Comparison of ENCODE assay signal across 1 cellular context in the genomic region with DNA sequence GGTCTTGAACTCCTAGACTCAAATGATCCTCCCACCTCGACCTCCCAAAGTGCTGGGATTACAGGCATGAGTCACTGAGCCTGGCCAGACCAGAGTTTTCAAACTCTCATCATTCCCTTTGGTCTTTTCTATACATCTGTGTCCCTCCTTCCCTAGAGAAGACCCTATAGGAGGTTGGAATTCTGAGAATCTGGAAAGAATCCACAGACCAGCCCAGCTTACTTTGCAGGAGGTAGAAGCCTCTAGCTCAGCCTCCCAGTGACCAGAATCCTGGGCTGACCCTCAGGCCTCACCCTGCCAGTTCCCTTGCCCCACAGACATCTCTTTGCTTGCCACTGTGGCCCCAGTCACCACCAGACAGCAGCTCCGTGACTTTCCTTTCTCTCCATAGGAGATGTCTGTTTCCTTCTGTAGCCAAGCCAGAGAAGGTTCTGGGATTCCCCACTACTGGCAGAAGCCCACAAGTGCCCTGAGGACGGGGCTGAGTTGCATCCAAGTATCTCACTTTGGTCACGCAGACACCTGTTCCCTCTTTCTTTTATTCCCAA.
TF ChIP-seq lines count a peak whose summit lies in the region.

No MANE protein-coding gene starts in this region.

TF ChIP-seq in HEK293, 187 proteins besides CTCF, POLR2A, EP300 and RAD21:
- TF ChIP-seq, protein P1, sequence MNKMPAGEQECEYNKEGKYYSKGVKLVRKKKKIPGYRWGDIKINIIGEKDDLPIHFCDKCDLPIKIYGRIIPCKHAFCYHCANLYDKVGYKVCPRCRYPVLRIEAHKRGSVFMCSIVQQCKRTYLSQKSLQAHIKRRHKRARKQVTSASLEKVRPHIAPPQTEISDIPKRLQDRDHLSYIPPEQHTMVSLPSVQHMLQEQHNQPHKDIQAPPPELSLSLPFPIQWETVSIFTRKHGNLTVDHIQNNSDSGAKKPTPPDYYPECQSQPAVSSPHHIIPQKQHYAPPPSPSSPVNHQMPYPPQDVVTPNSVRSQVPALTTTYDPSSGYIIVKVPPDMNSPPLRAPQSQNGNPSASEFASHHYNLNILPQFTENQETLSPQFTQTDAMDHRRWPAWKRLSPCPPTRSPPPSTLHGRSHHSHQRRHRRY (tag by site-specific recombination; IDR thresholded peaks at IDR 0.05): no peak
- TF ChIP-seq, protein P2, sequence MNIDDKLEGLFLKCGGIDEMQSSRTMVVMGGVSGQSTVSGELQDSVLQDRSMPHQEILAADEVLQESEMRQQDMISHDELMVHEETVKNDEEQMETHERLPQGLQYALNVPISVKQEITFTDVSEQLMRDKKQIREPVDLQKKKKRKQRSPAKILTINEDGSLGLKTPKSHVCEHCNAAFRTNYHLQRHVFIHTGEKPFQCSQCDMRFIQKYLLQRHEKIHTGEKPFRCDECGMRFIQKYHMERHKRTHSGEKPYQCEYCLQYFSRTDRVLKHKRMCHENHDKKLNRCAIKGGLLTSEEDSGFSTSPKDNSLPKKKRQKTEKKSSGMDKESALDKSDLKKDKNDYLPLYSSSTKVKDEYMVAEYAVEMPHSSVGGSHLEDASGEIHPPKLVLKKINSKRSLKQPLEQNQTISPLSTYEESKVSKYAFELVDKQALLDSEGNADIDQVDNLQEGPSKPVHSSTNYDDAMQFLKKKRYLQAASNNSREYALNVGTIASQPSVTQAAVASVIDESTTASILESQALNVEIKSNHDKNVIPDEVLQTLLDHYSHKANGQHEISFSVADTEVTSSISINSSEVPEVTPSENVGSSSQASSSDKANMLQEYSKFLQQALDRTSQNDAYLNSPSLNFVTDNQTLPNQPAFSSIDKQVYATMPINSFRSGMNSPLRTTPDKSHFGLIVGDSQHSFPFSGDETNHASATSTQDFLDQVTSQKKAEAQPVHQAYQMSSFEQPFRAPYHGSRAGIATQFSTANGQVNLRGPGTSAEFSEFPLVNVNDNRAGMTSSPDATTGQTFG (tag by site-specific recombination; IDR thresholded peaks at IDR 0.05; ENCODE audit: borderline replicate concordance): no peak
- TF ChIP-seq ZNF747 (tag by site-specific recombination; IDR thresholded peaks at IDR 0.05): no peak
- no peak for TF ChIP-seq ZNF140 (tag by site-specific recombination; IDR thresholded peaks at IDR 0.05)
- TF ChIP-seq ZNF596 (tag by site-specific recombination; IDR thresholded peaks at IDR 0.05): no peak
- TF ChIP-seq, protein P3, sequence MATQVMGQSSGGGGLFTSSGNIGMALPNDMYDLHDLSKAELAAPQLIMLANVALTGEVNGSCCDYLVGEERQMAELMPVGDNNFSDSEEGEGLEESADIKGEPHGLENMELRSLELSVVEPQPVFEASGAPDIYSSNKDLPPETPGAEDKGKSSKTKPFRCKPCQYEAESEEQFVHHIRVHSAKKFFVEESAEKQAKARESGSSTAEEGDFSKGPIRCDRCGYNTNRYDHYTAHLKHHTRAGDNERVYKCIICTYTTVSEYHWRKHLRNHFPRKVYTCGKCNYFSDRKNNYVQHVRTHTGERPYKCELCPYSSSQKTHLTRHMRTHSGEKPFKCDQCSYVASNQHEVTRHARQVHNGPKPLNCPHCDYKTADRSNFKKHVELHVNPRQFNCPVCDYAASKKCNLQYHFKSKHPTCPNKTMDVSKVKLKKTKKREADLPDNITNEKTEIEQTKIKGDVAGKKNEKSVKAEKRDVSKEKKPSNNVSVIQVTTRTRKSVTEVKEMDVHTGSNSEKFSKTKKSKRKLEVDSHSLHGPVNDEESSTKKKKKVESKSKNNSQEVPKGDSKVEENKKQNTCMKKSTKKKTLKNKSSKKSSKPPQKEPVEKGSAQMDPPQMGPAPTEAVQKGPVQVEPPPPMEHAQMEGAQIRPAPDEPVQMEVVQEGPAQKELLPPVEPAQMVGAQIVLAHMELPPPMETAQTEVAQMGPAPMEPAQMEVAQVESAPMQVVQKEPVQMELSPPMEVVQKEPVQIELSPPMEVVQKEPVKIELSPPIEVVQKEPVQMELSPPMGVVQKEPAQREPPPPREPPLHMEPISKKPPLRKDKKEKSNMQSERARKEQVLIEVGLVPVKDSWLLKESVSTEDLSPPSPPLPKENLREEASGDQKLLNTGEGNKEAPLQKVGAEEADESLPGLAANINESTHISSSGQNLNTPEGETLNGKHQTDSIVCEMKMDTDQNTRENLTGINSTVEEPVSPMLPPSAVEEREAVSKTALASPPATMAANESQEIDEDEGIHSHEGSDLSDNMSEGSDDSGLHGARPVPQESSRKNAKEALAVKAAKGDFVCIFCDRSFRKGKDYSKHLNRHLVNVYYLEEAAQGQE (tag by site-specific recombination; IDR thresholded peaks at IDR 0.05): no peak
- TF ChIP-seq, protein P4, sequence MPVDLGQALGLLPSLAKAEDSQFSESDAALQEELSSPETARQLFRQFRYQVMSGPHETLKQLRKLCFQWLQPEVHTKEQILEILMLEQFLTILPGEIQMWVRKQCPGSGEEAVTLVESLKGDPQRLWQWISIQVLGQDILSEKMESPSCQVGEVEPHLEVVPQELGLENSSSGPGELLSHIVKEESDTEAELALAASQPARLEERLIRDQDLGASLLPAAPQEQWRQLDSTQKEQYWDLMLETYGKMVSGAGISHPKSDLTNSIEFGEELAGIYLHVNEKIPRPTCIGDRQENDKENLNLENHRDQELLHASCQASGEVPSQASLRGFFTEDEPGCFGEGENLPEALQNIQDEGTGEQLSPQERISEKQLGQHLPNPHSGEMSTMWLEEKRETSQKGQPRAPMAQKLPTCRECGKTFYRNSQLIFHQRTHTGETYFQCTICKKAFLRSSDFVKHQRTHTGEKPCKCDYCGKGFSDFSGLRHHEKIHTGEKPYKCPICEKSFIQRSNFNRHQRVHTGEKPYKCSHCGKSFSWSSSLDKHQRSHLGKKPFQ (tag by site-specific recombination; IDR thresholded peaks at IDR 0.05): no peak
- TF ChIP-seq GLIS1 (tag by site-specific recombination; IDR thresholded peaks at IDR 0.05): peak; percentile 39
- no peak for TF ChIP-seq ZNF23 (tag by site-specific recombination; IDR thresholded peaks at IDR 0.05; ENCODE audit: borderline replicate concordance)
